ENCODE assay signal across 8 cellular contexts in genomic region chr6:158869604-158870417, GRCh38. TPM values are rescaled to one million over a fixed set of nuclear protein-coding genes. Genes with fewer than 3 reads are reported as not detected.
DNase-seq lines count a peak whose midpoint lies in the region; ATAC-seq and TF ChIP-seq lines count a peak whose summit lies in the region.

No MANE protein-coding gene starts in this region.

- no peaks in the 10 kb centered on the region for H3K9me3 ChIP-seq in neutrophil
- H3K9me3 ChIP-seq in subcutaneous abdominal adipose tissue (ENCODE audit: control insufficient read depth in 5 of 5, low read length in 5 of 5) = no peaks in the 10 kb centered on the region

- DNase-seq in GM03348 (ENCODE audit: low spot score) (peak; percentile 96), H4 (ENCODE audit: low spot score) (peak; percentile 75), LHCN-M2 (ENCODE audit: low read depth) (peak; percentile 95), activated gamma-delta T cell (lab: John Stamatoyannopoulos, UW) (peak; percentile 94), foreskin keratinocyte (peak; percentile 98 to 99)

- TF ChIP-seq POLR2A in Raji (IDR thresholded peaks at IDR 0.05; ENCODE audit: insufficient read depth, low read depth, low read length) = peak; percentile 93

- H3K27ac ChIP-seq in foreskin keratinocyte (peak overlapping the region; percentile 99), neutrophil (peak overlapping the region; percentile 67), subcutaneous abdominal adipose tissue (ENCODE audit: low read depth, low read length) (peak overlapping the region; percentile 75)

- H3K4me1 ChIP-seq in foreskin keratinocyte (peaks cover 9% of the 10 kb centered on the region), neutrophil (ENCODE audit: control insufficient read depth in 1 of 2, insufficient read depth in 1 of 2, low read depth in 1 of 2, low read length in 1 of 2) (peaks cover 8 to 13% of the 10 kb centered on the region in 2 experiments), subcutaneous abdominal adipose tissue (ENCODE audit: control insufficient read depth in 5 of 5, insufficient read depth in 5 of 5, low read length in 5 of 5) (peaks cover 3 to 11% (median 10%) of the 10 kb centered on the region in 5 donors)

- H3K9ac ChIP-seq in subcutaneous abdominal adipose tissue (ENCODE audit: low read length in 5 of 5) = peak overlapping the region in 3 of 5 donors; percentile 58 to 65 (median 60)

- H3K36me3 ChIP-seq in neutrophil = no peaks in the 10 kb centered on the region
- no peaks in the 10 kb centered on the region for H3K36me3 ChIP-seq in subcutaneous abdominal adipose tissue (ENCODE audit: control insufficient read depth in 5 of 5, insufficient read depth in 5 of 5, low read length in 5 of 5)

- peak; percentile 58 for TF ChIP-seq CTCF in foreskin keratinocyte (conservative IDR thresholded peaks at IDR 0.05)
- TF ChIP-seq CTCF in neutrophil (IDR thresholded peaks at IDR 0.05) = no peak

- H3K27me3 ChIP-seq in foreskin keratinocyte (no peaks in the 10 kb centered on the region), neutrophil (peaks cover 68% of the 10 kb centered on the region), subcutaneous abdominal adipose tissue (ENCODE audit: control insufficient read depth in 5 of 5, insufficient read depth in 4 of 5, low read length in 5 of 5) (no peaks in the 10 kb centered on the region)

- ATAC-seq in foreskin keratinocyte = peak; percentile 94

- H3K4me3 ChIP-seq in neutrophil (ENCODE audit: low read depth in 1 of 2, low read length in 1 of 2) (peak overlapping the region; percentile 59 to 65), subcutaneous abdominal adipose tissue (ENCODE audit: low read depth in 1 of 5, low read length in 5 of 5) (peak overlapping the region; percentile 56 to 83 (median 72))

RNA-seq across cellular contexts. Expression of gene EZR, which starts 50.6 kb away (rescaled TPM):
- 29.3 and 31.8 TPM in 2 replicates for total RNA-seq in H4 (2014; rRNA removed; shearing (Covaris generic))
- total RNA-seq in LHCN-M2 (2014; rRNA removed) (84.7 and 93.2 TPM in 2 replicates), foreskin keratinocyte (169 and 218 TPM in 2 replicates)
- 163 TPM for polyA plus RNA-seq in LHCN-M2 (2012)
- 100 and 126 TPM in 2 replicates for polyA plus RNA-seq in foreskin keratinocyte

Comparison
In these comparisons a context has a peak if more than half of its experiments do, and no peak if none do; other contexts are left out.
1. Peak in every context shown above with its lines: DNase-seq, ATAC-seq, H3K4me3 ChIP-seq and H3K27ac ChIP-seq.